1 cellular context compared by ENCODE assay signal in the genomic region with DNA sequence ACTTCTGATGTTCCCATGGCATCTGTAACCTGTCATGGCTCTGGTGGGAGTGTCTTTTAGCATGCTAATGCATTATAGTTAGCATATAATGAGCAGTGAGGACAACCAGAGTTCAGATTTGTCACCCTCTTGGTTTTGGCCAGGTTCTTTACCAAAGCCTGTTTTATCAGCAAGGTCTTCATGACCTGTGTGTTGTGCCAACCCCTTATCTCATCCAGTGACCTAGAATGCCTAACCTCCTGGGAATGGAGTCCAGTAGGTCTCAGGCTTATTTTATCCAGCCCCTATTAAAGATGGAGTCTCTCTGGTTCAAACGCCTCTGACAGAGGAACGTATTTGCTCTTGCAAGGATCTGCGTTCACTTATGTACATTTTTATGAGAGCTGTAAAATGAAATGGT.
TF ChIP-seq lines count a peak whose summit lies in the region.

No MANE protein-coding gene starts in this region.

TF ChIP-seq in GM12878, 131 proteins besides CTCF, POLR2A, EP300 and RAD21 (continued from another document):
- TF ChIP-seq, protein P1, sequence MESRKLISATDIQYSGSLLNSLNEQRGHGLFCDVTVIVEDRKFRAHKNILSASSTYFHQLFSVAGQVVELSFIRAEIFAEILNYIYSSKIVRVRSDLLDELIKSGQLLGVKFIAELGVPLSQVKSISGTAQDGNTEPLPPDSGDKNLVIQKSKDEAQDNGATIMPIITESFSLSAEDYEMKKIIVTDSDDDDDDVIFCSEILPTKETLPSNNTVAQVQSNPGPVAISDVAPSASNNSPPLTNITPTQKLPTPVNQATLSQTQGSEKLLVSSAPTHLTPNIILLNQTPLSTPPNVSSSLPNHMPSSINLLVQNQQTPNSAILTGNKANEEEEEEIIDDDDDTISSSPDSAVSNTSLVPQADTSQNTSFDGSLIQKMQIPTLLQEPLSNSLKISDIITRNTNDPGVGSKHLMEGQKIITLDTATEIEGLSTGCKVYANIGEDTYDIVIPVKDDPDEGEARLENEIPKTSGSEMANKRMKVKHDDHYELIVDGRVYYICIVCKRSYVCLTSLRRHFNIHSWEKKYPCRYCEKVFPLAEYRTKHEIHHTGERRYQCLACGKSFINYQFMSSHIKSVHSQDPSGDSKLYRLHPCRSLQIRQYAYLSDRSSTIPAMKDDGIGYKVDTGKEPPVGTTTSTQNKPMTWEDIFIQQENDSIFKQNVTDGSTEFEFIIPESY (IDR thresholded peaks at IDR 0.05), result no peak
- no peak for TF ChIP-seq BRCA1 (IDR thresholded peaks at IDR 0.05; ENCODE audit: low read depth, low read length)
